7 cellular contexts compared by ENCODE assay signal in genomic region chr4:129362685-129363274, GRCh38.
DNase-seq lines count a peak whose midpoint lies in the region; ATAC-seq and TF ChIP-seq lines count a peak whose summit lies in the region.

No MANE protein-coding gene starts in this region.

- ATAC-seq in GM21786 (IDR thresholded peaks at IDR 0.05; ENCODE audit: unreplicated experiment) (peak; percentile 67), heart right ventricle (peak in 3 of 8 donors; percentile 42 to 71 (median 68)), sciatic nerve (peak; percentile 75)

- TF ChIP-seq CTCF in KMS-11 (conservative IDR thresholded peaks at IDR 0.05; ENCODE audit: low read depth, low read length) = peak; percentile 88
- peak; percentile 51 to 90 (median 85) for TF ChIP-seq CTCF in heart right ventricle (IDR thresholded peaks at IDR 0.05)

- H3K79me2 ChIP-seq in KMS-11 (ENCODE audit: insufficient read depth, low read depth) = no peaks in the 10 kb centered on the region

- WGBS in heart right ventricle, 2 donors = 7 to 12% methylated on average over 5 of the region's 5 CpGs

- H3K9ac ChIP-seq in KMS-11 = no peak overlapping the region

- DNase-seq in GM03348 (ENCODE audit: low spot score) (peak; percentile 79), OCI-M2 (lab: John Stamatoyannopoulos, UW; ENCODE audit: unreplicated experiment) (peak; percentile 2), heart right ventricle (peak; percentile 7 to 51), sciatic nerve (ENCODE audit: low spot score) (peak; percentile 73)
- DNase-seq in activated naive CD4-positive, alpha-beta T cell treated with anti-CD3 and anti-CD28 coated beads, Interleukin-2, amount 50 U/mL, for 16 hours = peak; percentile 39

- H3K36me3 ChIP-seq in KMS-11 (ENCODE audit: insufficient read depth) = no peaks in the 10 kb centered on the region
- no peaks in the 10 kb centered on the region for H3K36me3 ChIP-seq in heart right ventricle

- no peaks in the 10 kb centered on the region for H3K9me3 ChIP-seq in heart right ventricle

- H3K4me1 ChIP-seq in KMS-11 (ENCODE audit: low read depth, poor library complexity, severe bottlenecking) (peaks cover 44% of the 10 kb centered on the region), heart right ventricle (no peaks in the 10 kb centered on the region)

- H3K4me2 ChIP-seq in KMS-11 = no peak overlapping the region

- no peak overlapping the region for H2AFZ ChIP-seq in KMS-11 (ENCODE audit: low read depth)

- H3K4me3 ChIP-seq in KMS-11 (IDR thresholded peaks at IDR 0.05; ENCODE audit: insufficient read depth, low read depth, low read length) (no peak overlapping the region), heart right ventricle (no peak overlapping the region)

- H3K27me3 ChIP-seq in KMS-11 (ENCODE audit: insufficient read depth, low read depth) = no peaks in the 10 kb centered on the region
- peaks cover 0 to 9% (median 3%) of the 10 kb centered on the region in 7 donors for H3K27me3 ChIP-seq in heart right ventricle

- intact Hi-C loops in heart right ventricle (cut with DNase I) (loop anchor here (1.0 to 5.0 kb wide), 4 partner anchors 275 to 280 kb away; no protein-coding TSS in a partner anchor), sciatic nerve (cut with DNase I) (no loop called here)

- no peak overlapping the region for H3K27ac ChIP-seq in KMS-11
- no peak overlapping the region for H3K27ac ChIP-seq in heart right ventricle

- H4K20me1 ChIP-seq in KMS-11 (ENCODE audit: insufficient read depth) = no peaks in the 10 kb centered on the region

Comparison
In these comparisons a context has a peak if more than half of its experiments do, and no peak if none do; other contexts are left out.
1. DNase-seq: peak in every context shown above with its lines; median percentile 79 in GM03348; 73 in sciatic nerve; 39 in activated naive CD4-positive, alpha-beta T cell treated with anti-CD3 and anti-CD28 coated beads, Interleukin-2, amount 50 U/mL, for 16 hours; 29 in heart right ventricle; 2 in OCI-M2.